In the genomic region with DNA sequence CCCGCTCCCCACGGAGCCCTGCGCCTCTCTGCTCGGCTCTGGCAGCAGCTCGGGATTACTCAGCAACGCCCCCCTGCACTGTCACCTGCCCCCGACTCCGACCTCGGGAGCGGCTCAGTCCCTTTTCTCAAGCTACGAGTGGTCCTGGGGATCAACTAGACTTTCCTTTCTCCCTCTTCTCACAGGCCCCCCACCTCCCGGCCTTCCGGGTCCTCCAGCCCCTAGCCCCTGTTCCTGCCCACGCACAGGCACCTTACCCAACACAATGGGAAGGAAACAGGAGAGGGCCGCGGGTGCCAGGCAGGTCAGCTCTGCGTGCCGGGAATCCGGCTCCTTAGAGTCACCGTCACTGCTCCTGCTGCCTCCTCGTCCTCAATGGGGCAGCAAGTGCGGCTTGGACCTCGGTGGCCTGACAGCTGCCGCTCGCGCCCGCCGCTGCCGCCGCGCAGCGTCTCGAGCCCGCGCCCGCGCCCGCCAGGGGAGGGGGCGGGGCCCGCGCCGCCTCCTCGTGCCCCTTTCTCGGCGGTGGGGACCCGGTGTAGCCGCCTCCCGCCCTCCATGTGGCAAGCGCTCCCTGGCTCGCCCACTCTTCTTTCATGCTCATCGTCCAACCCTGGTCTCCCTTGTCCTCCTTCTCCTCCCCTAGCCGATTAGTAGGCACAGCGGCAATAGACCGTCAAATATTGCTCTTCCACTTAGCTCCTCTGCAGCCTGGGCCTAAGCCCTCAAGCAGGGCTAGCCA, we compare ENCODE assay signal across 1 cellular context.
TF ChIP-seq lines count a peak whose summit lies in the region.

A gene with protein sequence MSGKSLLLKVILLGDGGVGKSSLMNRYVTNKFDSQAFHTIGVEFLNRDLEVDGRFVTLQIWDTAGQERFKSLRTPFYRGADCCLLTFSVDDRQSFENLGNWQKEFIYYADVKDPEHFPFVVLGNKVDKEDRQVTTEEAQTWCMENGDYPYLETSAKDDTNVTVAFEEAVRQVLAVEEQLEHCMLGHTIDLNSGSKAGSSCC (minus strand): TSS at position 455 of the 742 bp plus-strand sequence. CDS start 6,473 bp downstream, outside the sequence.

TF ChIP-seq in SK-N-SH, 30 proteins besides CTCF, POLR2A, EP300 and RAD21 (continued from another document):
- TF ChIP-seq, protein P1, sequence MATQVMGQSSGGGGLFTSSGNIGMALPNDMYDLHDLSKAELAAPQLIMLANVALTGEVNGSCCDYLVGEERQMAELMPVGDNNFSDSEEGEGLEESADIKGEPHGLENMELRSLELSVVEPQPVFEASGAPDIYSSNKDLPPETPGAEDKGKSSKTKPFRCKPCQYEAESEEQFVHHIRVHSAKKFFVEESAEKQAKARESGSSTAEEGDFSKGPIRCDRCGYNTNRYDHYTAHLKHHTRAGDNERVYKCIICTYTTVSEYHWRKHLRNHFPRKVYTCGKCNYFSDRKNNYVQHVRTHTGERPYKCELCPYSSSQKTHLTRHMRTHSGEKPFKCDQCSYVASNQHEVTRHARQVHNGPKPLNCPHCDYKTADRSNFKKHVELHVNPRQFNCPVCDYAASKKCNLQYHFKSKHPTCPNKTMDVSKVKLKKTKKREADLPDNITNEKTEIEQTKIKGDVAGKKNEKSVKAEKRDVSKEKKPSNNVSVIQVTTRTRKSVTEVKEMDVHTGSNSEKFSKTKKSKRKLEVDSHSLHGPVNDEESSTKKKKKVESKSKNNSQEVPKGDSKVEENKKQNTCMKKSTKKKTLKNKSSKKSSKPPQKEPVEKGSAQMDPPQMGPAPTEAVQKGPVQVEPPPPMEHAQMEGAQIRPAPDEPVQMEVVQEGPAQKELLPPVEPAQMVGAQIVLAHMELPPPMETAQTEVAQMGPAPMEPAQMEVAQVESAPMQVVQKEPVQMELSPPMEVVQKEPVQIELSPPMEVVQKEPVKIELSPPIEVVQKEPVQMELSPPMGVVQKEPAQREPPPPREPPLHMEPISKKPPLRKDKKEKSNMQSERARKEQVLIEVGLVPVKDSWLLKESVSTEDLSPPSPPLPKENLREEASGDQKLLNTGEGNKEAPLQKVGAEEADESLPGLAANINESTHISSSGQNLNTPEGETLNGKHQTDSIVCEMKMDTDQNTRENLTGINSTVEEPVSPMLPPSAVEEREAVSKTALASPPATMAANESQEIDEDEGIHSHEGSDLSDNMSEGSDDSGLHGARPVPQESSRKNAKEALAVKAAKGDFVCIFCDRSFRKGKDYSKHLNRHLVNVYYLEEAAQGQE (IDR thresholded peaks at IDR 0.05; ENCODE audit: low read depth, low read length) = no peak
- TF ChIP-seq RFX5 (IDR thresholded peaks at IDR 0.05; ENCODE audit: low read length) = no peak
- TF ChIP-seq SIN3A (IDR thresholded peaks at IDR 0.05; ENCODE audit: borderline replicate concordance, low read depth, low read length) = no peak
- no peak for TF ChIP-seq NRF1 (IDR thresholded peaks at IDR 0.05; ENCODE audit: low read depth, low read length)
- TF ChIP-seq TEAD4 (IDR thresholded peaks at IDR 0.05; ENCODE audit: borderline replicate concordance, insufficient read depth) = no peak
